Comparison of ENCODE assay signal across 10 cellular contexts in genomic region chr2:69764286-69765058, GRCh38. TPM values are rescaled to one million over a fixed set of nuclear protein-coding genes. Genes with fewer than 3 reads are reported as not detected.
DNase-seq lines count a peak whose midpoint lies in the region; ATAC-seq lines count a peak whose summit lies in the region.
"Had no signal": no experiment of that assay in that cellular context is flagged by ENCODE, and none has a peak within 500 bp of the region (broad histone marks: within the 10 kb centered on the region; RNA-seq: fewer than 3 reads in every experiment).

No MANE protein-coding gene starts in this region.

- peak overlapping the region; percentile 61 for H3K27ac ChIP-seq in cingulate gyrus (ENCODE audit: low read depth, low read length)
- H3K27ac ChIP-seq: thoracic aorta had no signal

- DNase-seq in renal cortical epithelial cell (ENCODE audit: low read depth): peak; percentile 84
- no peak for DNase-seq in nucleus accumbens (lab: John Stamatoyannopoulos, UW)
- DNase-seq in HPDE6-E6E7 (ENCODE audit: extremely low spot score): no peak
- no peak for DNase-seq in NCI-H1105 (lab: John Stamatoyannopoulos, UW)
- no peak for DNase-seq in NCI-H748 treated with DMSO at 0.1 percent for 48 hours (lab: John Stamatoyannopoulos, UW)
- DNase-seq: hypothalamus had no signal

- ATAC-seq in GM18502 (IDR thresholded peaks at IDR 0.05; ENCODE audit: poor library complexity, unreplicated experiment) (peak; percentile 58), HG02798 (IDR thresholded peaks at IDR 0.05; ENCODE audit: poor library complexity, unreplicated experiment) (peak; percentile 54)

RNA-seq across cellular contexts. Expression of gene ANXA4, which starts 22.5 kb away (rescaled TPM):
- total RNA-seq in renal cortical epithelial cell: 78.7 and 424 TPM in 2 replicates
